In the genomic region with DNA sequence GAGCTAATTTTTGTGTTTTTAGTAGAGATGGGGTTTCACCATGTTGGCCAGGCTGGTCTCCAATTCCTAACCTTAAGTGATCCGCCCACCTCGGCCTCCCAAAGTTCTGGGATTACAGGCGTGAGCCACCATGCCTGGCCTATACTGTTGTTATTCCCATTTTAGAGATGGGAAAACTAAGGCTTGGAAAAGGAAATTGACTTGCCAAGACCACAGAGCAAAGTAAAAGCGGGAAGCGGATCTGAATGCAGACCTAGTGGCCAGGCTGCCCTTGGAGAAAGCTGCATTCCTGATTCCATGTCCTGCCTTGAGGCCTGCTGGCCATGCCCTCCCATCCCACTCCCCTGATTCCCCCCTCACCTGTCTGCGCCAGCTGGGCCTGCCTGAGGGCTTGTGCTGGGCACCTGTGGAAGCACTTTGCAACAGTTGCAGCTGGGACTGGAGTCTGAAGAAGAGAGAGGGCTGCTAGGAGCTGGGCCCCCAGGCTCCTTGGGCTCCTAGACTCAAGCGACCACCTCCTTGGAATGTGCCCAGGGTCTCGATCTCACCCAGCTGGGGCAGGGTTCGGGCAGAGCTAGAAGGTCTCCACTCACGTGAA, we compare ENCODE assay signal across 24 cellular contexts. TPM values are rescaled to one million over a fixed set of nuclear protein-coding genes. Genes with fewer than 3 reads are reported as not detected.
"Had no signal": no experiment of that assay in that cellular context is flagged by ENCODE, and none has a peak within 500 bp of the region (broad histone marks: within the 10 kb centered on the region; RNA-seq: fewer than 3 reads in every experiment).

No MANE protein-coding gene starts in this region.

- H3K27ac ChIP-seq: gastrocnemius medialis, heart left ventricle, left lung, transverse colon had no signal

- DNase-seq: activated CD4-positive, alpha-beta T cell treated with anti-CD3 and anti-CD28 coated beads, Interleukin-2, amount 10 ng/mL, durations not matched to agents 24 days and 14 days; activated CD8-positive, alpha-beta memory T cell treated with anti-CD3 and anti-CD28 coated beads, Interleukin-2, amount 50 U/mL, for 4 hours; activated effector memory CD4-positive, alpha-beta T cell treated with Interleukin-2 at 50 U/mL for 16 hours; activated naive CD4-positive, alpha-beta T cell treated with anti-CD3 and anti-CD28 coated beads, Interleukin-2, amount 10 ng/mL, durations not matched to agents 7 days and 5 days; activated naive CD8-positive, alpha-beta T cell treated with anti-CD3 and anti-CD28 coated beads, Interleukin-2, amount 50 U/mL, for 24 hours; activated T-cell treated with anti-CD3 and anti-CD28 coated beads, Interleukin-2, amount 50 U/mL, for 48 hours; cortex of kidney; gastrocnemius medialis; heart left ventricle; left lung; midbrain; nephron progenitor cell; occipital lobe; stimulated activated CD4-positive, alpha-beta T cell treated with anti-CD3 and anti-CD28 coated beads, Interleukin-2, amount 100 ng/mL, for 24 hours; stimulated activated naive CD8-positive, alpha-beta T cell treated with anti-CD3 and anti-CD28 coated beads, Interleukin-15, Interleukin-2, amounts not matched to agents 100 U/mL and 50 U/mL, for 24 hours; substantia nigra; T1000; transverse colon; uterus had no signal

- H3K9me3 ChIP-seq: gastrocnemius medialis, left lung, transverse colon, uterus had no signal

- H3K36me3 ChIP-seq: gastrocnemius medialis, transverse colon, uterus had no signal

- H3K9me3 Mint-ChIP-seq: activated CD4-positive, alpha-beta T cell treated with anti-CD3 and anti-CD28 coated beads, Interleukin-2, amount 10 ng/mL, durations not matched to agents 24 days and 14 days; activated naive CD4-positive, alpha-beta T cell treated with anti-CD3 and anti-CD28 coated beads, Interleukin-2, amount 10 ng/mL, durations not matched to agents 7 days and 5 days; activated naive CD8-positive, alpha-beta T cell treated with anti-CD3 and anti-CD28 coated beads, Interleukin-2, amount 50 U/mL, for 24 hours; nephron progenitor cell had no signal

- H3K4me3 ChIP-seq: left lung, transverse colon had no signal

- H3K27ac Mint-ChIP-seq: activated CD4-positive, alpha-beta T cell treated with anti-CD3 and anti-CD28 coated beads, Interleukin-2, amount 10 ng/mL, durations not matched to agents 24 days and 14 days; activated naive CD4-positive, alpha-beta T cell treated with anti-CD3 and anti-CD28 coated beads, Interleukin-2, amount 10 ng/mL, durations not matched to agents 7 days and 5 days; activated naive CD8-positive, alpha-beta T cell treated with anti-CD3 and anti-CD28 coated beads, Interleukin-2, amount 50 U/mL, for 24 hours; nephron progenitor cell; progenitor cell of endocrine pancreas had no signal

RNA-seq across cellular contexts. Expression of a gene that starts 5.7 kb away (rescaled TPM):
- total RNA-seq: activated CD4-positive, alpha-beta T cell treated with anti-CD3 and anti-CD28 coated beads, Interleukin-2, amount 10 ng/mL, durations not matched to agents 24 days and 14 days; gastrocnemius medialis; kidney epithelial cell; lung microvascular endothelial cell; skeletal muscle tissue had no signal

RNA-seq across cellular contexts. Expression of a gene that starts 16.4 kb away (rescaled TPM):
- total RNA-seq: lung microvascular endothelial cell, skeletal muscle tissue had no signal

RNA-seq across cellular contexts. Expression of a gene that starts 28.2 kb away (rescaled TPM):
- total RNA-seq: activated CD4-positive, alpha-beta T cell treated with anti-CD3 and anti-CD28 coated beads, Interleukin-2, amount 10 ng/mL, durations not matched to agents 24 days and 14 days; esophagus mucosa; gastrocnemius medialis; heart left ventricle; kidney epithelial cell; left lung; lung microvascular endothelial cell; occipital lobe; progenitor cell of endocrine pancreas; skeletal muscle tissue; transverse colon; uterus had no signal
- polyA plus RNA-seq: heart left ventricle had no signal

RNA-seq across cellular contexts. Expression of a gene that starts 29.4 kb away (rescaled TPM):
- total RNA-seq: gastrocnemius medialis, heart left ventricle, kidney epithelial cell, left lung, lung microvascular endothelial cell, occipital lobe, skeletal muscle tissue had no signal
- polyA plus RNA-seq: heart left ventricle had no signal
